In the genomic region with DNA sequence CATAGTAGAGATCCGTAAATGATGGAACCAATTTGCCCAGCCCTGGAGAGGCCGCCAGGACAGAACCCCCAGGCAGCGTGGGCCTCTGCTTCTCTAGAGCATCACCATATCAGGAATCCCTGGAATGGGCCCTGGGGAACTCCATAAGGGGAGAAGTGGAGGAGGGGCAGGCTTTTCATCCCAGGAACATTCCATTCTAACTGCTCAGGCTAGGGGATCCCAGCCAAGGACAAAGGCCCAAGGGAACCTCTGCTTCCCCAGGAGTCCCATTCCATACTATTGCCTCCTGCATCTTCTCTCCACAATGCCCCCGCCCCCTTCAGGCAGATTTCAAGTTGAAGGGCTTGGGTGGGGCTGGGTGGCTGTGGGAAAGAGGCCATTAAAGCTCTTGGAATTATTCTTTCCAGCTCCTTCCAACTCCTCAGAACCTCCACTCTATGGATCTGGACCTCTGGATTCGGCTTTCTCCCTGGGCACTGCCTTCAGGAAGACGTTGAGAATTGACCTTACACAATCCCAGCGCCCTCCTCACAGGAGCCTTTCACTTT, we compare ENCODE assay signal across 9 cellular contexts. TPM values are rescaled to one million over a fixed set of nuclear protein-coding genes. Genes with fewer than 3 reads are reported as not detected.
DNase-seq lines count a peak whose midpoint lies in the region; ATAC-seq and TF ChIP-seq lines count a peak whose summit lies in the region.
"Had no signal": no experiment of that assay in that cellular context is flagged by ENCODE, and none has a peak within 500 bp of the region (broad histone marks: within the 10 kb centered on the region; RNA-seq: fewer than 3 reads in every experiment).

No MANE protein-coding gene starts in this region.

- TF ChIP-seq CTCF in BJ (IDR thresholded peaks at IDR 0.05; ENCODE audit: insufficient read depth, low read depth, low read length) (0 out of 2 replicates have a peak, but pooled peaks have one; percentile 19), foreskin fibroblast (IDR thresholded peaks at IDR 0.05; ENCODE audit: low read depth, low read length) (no peak)

- H3K4me3 ChIP-seq in BJ (ENCODE audit: low read depth, low read length) = no peak overlapping the region
- no peak overlapping the region for H3K4me3 ChIP-seq in SJCRH30
- no peak overlapping the region for H3K4me3 ChIP-seq in foreskin fibroblast (ENCODE audit: low read depth in 1 of 2, low read length in 2 of 2)

- H3K27me3 ChIP-seq in BJ (ENCODE audit: control insufficient read depth, insufficient read depth, low read length) (no peaks in the 10 kb centered on the region), SJCRH30 (peaks cover 18% of the 10 kb centered on the region)

- H3K9me3 ChIP-seq in SJCRH30 (replicated peaks) = no peaks in the 10 kb centered on the region

- DNase-seq in BJ (ENCODE audit: low read depth) (peak; percentile 95), SJCRH30 (peak; percentile 46 to 60), foreskin fibroblast (peak; percentile 97 to 99), non-pigmented ciliary epithelial cell (ENCODE audit: low read depth) (peak; percentile 93), globus pallidus (ENCODE audit: low spot score) (no peak)
- DNase-seq in effector CD8-positive, alpha-beta T cell (lab: John Stamatoyannopoulos, UW) = no peak
- DNase-seq: activated T-cell treated with anti-CD3 and anti-CD28 coated beads, Interleukin-2, amount 50 U/mL, for 24 hours had no signal

- POLR2A ChIA-PET in BJ (lab: Charles Lee) = interaction anchor here (0.6 kb wide), 1 partner anchor 7 kb away, joined by 4 read pairs; no protein-coding TSS in a partner anchor

- no peak overlapping the region for H3K27ac ChIP-seq in SJCRH30

- H3K4me1 ChIP-seq in SJCRH30 = peaks cover 19% of the 10 kb centered on the region

- CTCF ChIA-PET in BJ (lab: Yijun Ruan, JAX) = interaction anchor here (5.6 to 9.9 kb wide), 3 partner anchors 33 to 99 kb away, joined by 74 to 109 read pairs (median 97); no protein-coding TSS in a partner anchor

- ATAC-seq in HG02763 (IDR thresholded peaks at IDR 0.05; ENCODE audit: unreplicated experiment) (no peak), HG02981 (IDR thresholded peaks at IDR 0.05; ENCODE audit: unreplicated experiment) (no peak)

- H3K36me3 ChIP-seq in BJ (ENCODE audit: control insufficient read depth, insufficient read depth, low read length) = peaks cover 5% of the 10 kb centered on the region
- H3K36me3 ChIP-seq in SJCRH30 = no peaks in the 10 kb centered on the region

RNA-seq across cellular contexts. Expression of a gene that starts 6.0 kb away (rescaled TPM):
- 68.9 and 75.4 TPM in 2 replicates for polyA plus RNA-seq in BJ (2011; rRNA removed)
- 20.7 and 33.8 TPM in 2 replicates for polyA minus RNA-seq in BJ (2011; rRNA and poly(A)+ RNA removed)
- total RNA-seq in SJCRH30 (2014; rRNA removed; shearing (Covaris generic)) = 0.42 and 0.81 TPM in 2 replicates

RNA-seq across cellular contexts. Expression of a gene that starts 13.1 kb away (rescaled TPM):
- polyA plus RNA-seq in BJ (2011; rRNA removed) = 1.7 and 3.9 TPM in 2 replicates
- polyA minus RNA-seq in BJ (2011; rRNA and poly(A)+ RNA removed) = 4.0 and 4.2 TPM in 2 replicates
- total RNA-seq in SJCRH30 (2014; rRNA removed; shearing (Covaris generic)) = 0.04 and 0.10 TPM in 2 replicates

RNA-seq across cellular contexts. Expression of a gene that starts 39.2 kb away (rescaled TPM):
- polyA plus RNA-seq in BJ (2011; rRNA removed) = 0.04 TPM in 1 of 2 replicates, not detected in the other
- not detected in 2 replicates for polyA minus RNA-seq in BJ (2011; rRNA and poly(A)+ RNA removed)
- not detected in 2 replicates for total RNA-seq in SJCRH30 (2014; rRNA removed; shearing (Covaris generic))

Comparison
In these comparisons a context has a peak if more than half of its experiments do, and no peak if none do; other contexts are left out.
1. DNase-seq: peak in BJ (single experiment), SJCRH30 (2 of 2), foreskin fibroblast (2 of 2) and non-pigmented ciliary epithelial cell (single experiment); none in effector CD8-positive, alpha-beta T cell (single experiment) and globus pallidus (single experiment).